ENCODE assay signal across 1 cellular context in the genomic region with DNA sequence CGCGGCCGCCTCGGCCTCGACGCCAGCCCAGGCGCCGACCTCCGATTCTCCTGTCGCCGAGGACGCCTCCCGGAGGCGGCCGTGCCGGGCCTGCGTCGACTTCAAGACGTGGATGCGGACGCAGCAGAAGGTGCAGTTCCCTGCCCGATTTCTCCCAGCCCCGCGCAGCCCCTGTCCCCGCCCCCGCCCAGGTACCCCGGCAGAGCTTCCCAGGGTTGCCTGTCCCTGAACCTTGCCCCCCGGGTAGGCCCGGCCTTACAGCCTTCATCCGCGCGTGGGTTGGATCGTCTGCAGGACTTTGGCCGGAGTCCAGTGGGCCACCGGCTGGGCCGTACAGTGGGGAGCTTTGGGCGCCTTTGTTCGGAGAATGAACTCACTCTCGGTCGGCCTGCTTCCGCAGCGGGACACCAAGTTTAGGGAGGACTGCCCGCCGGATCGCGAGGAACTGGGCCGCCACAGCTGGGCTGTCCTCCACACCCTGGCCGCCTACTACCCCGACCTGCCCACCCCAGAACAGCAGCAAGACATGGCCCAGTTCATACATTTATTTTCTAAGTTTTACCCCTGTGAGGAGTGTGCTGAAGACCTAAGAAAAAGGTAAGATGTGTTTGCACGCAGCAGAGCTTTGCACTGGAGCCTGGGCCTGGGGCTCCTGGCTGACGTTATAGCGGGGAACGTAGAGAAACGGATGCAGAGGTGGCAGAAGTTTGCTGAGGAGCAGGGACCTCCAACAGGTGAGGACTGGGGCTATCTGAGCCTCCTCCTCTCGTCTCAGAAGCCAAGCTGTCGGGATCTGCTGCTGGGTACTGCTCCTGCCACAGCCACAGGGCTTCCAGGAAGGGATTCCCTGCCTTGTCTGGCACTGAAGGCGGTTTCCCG.
TF ChIP-seq lines count a peak whose summit lies in the region.

No MANE protein-coding gene starts in this region.

TF ChIP-seq in HEK293, 187 proteins besides CTCF, POLR2A, EP300 and RAD21 (continued from another document):
- TF ChIP-seq ZNF544 (tag by site-specific recombination; IDR thresholded peaks at IDR 0.05) (no peak), ZBTB1 (tag by site-specific recombination; IDR thresholded peaks at IDR 0.05) (no peak), ZNF677 (tag by site-specific recombination; IDR thresholded peaks at IDR 0.05) (0 out of 2 replicates have a peak, but pooled peaks have one; percentile 2), ZNF600 (tag by site-specific recombination; IDR thresholded peaks at IDR 0.05) (no peak), ZNF76 (tag by site-specific recombination; IDR thresholded peaks at IDR 0.05; ENCODE audit: borderline replicate concordance, low read depth) (no peak), ZNF155 (tag by site-specific recombination; IDR thresholded peaks at IDR 0.05) (no peak), ZFP69B (tag by site-specific recombination; IDR thresholded peaks at IDR 0.05) (no peak), BCL11A (tag by site-specific recombination; IDR thresholded peaks at IDR 0.05; ENCODE audit: low read depth) (no peak), GLIS1 (tag by site-specific recombination; IDR thresholded peaks at IDR 0.05) (0 out of 2 replicates have a peak, but pooled peaks have one; percentile 31), ZFHX2 (tag by site-specific recombination; conservative IDR thresholded peaks at IDR 0.05) (peak; percentile 41), ZNF133 (tag by site-specific recombination; IDR thresholded peaks at IDR 0.05) (no peak), YY1 (tag by site-specific recombination; IDR thresholded peaks at IDR 0.05) (no peak), ZNF843 (tag by site-specific recombination; IDR thresholded peaks at IDR 0.05) (no peak), ZNF768 (tag by site-specific recombination; IDR thresholded peaks at IDR 0.05) (no peak), ZIC2 (tag by site-specific recombination; IDR thresholded peaks at IDR 0.05) (peak; percentile 80), ZNF830 (tag by site-specific recombination; IDR thresholded peaks at IDR 0.05; ENCODE audit: low read depth) (no peak), ZNF239 (tag by site-specific recombination; IDR thresholded peaks at IDR 0.05) (no peak), RBAK (tag by site-specific recombination; IDR thresholded peaks at IDR 0.05) (no peak), ZNF660 (tag by site-specific recombination; IDR thresholded peaks at IDR 0.05) (peak; percentile 9; the same call in 1 of the 2 replicates), ZNF335 (tag by site-specific recombination; conservative IDR thresholded peaks at IDR 0.05) (peak; percentile 57), ZNF701 (tag by site-specific recombination; IDR thresholded peaks at IDR 0.05) (no peak), ZNF426 (tag by site-specific recombination; IDR thresholded peaks at IDR 0.05) (no peak), ZNF19 (tag by site-specific recombination; IDR thresholded peaks at IDR 0.05; ENCODE audit: low read depth) (no peak)
- TF ChIP-seq, protein P1, sequence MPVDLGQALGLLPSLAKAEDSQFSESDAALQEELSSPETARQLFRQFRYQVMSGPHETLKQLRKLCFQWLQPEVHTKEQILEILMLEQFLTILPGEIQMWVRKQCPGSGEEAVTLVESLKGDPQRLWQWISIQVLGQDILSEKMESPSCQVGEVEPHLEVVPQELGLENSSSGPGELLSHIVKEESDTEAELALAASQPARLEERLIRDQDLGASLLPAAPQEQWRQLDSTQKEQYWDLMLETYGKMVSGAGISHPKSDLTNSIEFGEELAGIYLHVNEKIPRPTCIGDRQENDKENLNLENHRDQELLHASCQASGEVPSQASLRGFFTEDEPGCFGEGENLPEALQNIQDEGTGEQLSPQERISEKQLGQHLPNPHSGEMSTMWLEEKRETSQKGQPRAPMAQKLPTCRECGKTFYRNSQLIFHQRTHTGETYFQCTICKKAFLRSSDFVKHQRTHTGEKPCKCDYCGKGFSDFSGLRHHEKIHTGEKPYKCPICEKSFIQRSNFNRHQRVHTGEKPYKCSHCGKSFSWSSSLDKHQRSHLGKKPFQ (tag by site-specific recombination; IDR thresholded peaks at IDR 0.05), result no peak
- TF ChIP-seq, protein P2, sequence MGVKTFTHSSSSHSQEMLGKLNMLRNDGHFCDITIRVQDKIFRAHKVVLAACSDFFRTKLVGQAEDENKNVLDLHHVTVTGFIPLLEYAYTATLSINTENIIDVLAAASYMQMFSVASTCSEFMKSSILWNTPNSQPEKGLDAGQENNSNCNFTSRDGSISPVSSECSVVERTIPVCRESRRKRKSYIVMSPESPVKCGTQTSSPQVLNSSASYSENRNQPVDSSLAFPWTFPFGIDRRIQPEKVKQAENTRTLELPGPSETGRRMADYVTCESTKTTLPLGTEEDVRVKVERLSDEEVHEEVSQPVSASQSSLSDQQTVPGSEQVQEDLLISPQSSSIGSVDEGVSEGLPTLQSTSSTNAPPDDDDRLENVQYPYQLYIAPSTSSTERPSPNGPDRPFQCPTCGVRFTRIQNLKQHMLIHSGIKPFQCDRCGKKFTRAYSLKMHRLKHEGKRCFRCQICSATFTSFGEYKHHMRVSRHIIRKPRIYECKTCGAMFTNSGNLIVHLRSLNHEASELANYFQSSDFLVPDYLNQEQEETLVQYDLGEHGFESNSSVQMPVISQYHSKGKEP (tag by site-specific recombination; IDR thresholded peaks at IDR 0.05), result no peak
- TF ChIP-seq, protein P3, sequence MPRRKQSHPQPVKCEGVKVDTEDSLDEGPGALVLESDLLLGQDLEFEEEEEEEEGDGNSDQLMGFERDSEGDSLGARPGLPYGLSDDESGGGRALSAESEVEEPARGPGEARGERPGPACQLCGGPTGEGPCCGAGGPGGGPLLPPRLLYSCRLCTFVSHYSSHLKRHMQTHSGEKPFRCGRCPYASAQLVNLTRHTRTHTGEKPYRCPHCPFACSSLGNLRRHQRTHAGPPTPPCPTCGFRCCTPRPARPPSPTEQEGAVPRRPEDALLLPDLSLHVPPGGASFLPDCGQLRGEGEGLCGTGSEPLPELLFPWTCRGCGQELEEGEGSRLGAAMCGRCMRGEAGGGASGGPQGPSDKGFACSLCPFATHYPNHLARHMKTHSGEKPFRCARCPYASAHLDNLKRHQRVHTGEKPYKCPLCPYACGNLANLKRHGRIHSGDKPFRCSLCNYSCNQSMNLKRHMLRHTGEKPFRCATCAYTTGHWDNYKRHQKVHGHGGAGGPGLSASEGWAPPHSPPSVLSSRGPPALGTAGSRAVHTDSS (tag by site-specific recombination; IDR thresholded peaks at IDR 0.05), result 0 out of 2 replicates have a peak, but pooled peaks have one; percentile 5
- TF ChIP-seq, protein P4, sequence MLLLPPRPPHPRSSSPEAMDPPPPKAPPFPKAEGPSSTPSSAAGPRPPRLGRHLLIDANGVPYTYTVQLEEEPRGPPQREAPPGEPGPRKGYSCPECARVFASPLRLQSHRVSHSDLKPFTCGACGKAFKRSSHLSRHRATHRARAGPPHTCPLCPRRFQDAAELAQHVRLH (tag by site-specific recombination; IDR thresholded peaks at IDR 0.05), result no peak
- TF ChIP-seq, protein P5, sequence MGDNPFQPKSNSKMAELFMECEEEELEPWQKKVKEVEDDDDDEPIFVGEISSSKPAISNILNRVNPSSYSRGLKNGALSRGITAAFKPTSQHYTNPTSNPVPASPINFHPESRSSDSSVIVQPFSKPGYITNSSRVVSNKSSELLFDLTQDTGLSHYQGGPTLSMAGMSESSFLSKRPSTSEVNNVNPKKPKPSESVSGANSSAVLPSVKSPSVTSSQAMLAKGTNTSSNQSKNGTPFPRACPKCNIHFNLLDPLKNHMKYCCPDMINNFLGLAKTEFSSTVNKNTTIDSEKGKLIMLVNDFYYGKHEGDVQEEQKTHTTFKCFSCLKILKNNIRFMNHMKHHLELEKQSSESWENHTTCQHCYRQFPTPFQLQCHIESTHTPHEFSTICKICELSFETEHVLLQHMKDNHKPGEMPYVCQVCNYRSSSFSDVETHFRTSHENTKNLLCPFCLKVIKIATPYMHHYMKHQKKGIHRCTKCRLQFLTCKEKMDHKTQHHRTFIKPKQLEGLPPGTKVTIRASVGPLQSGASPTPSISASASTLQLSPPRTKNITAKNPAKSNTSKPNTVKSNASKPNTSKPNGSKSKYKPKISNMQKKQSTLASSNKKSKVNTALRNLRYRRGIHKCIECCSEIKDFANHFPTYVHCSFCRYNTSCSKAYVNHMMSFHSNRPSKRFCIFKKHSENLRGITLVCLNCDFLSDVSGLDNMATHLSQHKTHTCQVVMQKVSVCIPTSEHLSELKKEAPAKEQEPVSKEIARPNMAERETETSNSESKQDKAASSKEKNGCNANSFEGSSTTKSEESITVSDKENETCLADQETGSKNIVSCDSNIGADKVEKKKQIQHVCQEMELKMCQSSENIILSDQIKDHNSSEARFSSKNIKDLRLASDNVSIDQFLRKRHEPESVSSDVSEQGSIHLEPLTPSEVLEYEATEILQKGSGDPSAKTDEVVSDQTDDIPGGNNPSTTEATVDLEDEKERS (tag by site-specific recombination; IDR thresholded peaks at IDR 0.05), result no peak
- TF ChIP-seq, protein P6, sequence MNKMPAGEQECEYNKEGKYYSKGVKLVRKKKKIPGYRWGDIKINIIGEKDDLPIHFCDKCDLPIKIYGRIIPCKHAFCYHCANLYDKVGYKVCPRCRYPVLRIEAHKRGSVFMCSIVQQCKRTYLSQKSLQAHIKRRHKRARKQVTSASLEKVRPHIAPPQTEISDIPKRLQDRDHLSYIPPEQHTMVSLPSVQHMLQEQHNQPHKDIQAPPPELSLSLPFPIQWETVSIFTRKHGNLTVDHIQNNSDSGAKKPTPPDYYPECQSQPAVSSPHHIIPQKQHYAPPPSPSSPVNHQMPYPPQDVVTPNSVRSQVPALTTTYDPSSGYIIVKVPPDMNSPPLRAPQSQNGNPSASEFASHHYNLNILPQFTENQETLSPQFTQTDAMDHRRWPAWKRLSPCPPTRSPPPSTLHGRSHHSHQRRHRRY (tag by site-specific recombination; IDR thresholded peaks at IDR 0.05), result no peak
- TF ChIP-seq, protein P7, sequence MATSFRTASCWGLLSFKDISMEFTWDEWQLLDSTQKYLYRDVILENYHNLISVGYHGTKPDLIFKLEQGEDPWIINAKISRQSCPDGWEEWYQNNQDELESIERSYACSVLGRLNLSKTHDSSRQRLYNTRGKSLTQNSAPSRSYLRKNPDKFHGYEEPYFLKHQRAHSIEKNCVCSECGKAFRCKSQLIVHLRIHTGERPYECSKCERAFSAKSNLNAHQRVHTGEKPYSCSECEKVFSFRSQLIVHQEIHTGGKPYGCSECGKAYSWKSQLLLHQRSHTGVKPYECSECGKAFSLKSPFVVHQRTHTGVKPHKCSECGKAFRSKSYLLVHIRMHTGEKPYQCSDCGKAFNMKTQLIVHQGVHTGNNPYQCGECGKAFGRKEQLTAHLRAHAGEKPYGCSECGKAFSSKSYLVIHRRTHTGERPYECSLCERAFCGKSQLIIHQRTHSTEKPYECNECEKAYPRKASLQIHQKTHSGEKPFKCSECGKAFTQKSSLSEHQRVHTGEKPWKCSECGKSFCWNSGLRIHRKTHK (tag by site-specific recombination; IDR thresholded peaks at IDR 0.05), result no peak
